11 cellular contexts compared by ENCODE assay signal in genomic region chr2:75035444-75036353, GRCh38.
DNase-seq lines count a peak whose midpoint lies in the region; ATAC-seq and TF ChIP-seq lines count a peak whose summit lies in the region.
"Had no signal": no experiment of that assay in that cellular context is flagged by ENCODE, and none has a peak within 500 bp of the region (broad histone marks: within the 10 kb centered on the region; RNA-seq: fewer than 3 reads in every experiment).

No MANE protein-coding gene starts in this region.

- intact Hi-C loops in right lobe of liver (cut with DNase I) = no loop called here
- intact Hi-C loops in left colon (cut with DNase I, micrococcal nuclease) = no loop called here

- no peak overlapping the region for H3K27ac ChIP-seq in right lobe of liver

- no peaks in the 10 kb centered on the region for H3K27me3 ChIP-seq in right lobe of liver

- H3K4me3 ChIP-seq in NB4 (ENCODE audit: low read depth, low read length) (no peak overlapping the region), choroid plexus epithelial cell (ENCODE audit: low read depth, low read length) (no peak overlapping the region), right lobe of liver (no peak overlapping the region)

- TF ChIP-seq CTCF in NB4 (IDR thresholded peaks at IDR 0.05; ENCODE audit: low read depth, low read length) = no peak
- TF ChIP-seq CTCF in choroid plexus epithelial cell (conservative IDR thresholded peaks at IDR 0.05; ENCODE audit: low read depth, low read length) = no peak
- no peak for TF ChIP-seq CTCF in right lobe of liver (IDR thresholded peaks at IDR 0.05)

- TF ChIP-seq POLR2A in NB4 (IDR thresholded peaks at IDR 0.05; ENCODE audit: extremely low read depth, insufficient read length) (no peak), right lobe of liver (IDR thresholded peaks at IDR 0.05) (no peak)

- 57% methylated on average over 3 of the region's 3 CpGs for WGBS in right lobe of liver (ENCODE audit: insufficient coverage, low coverage, low lambda C conversion rate, missing lambda C conversion rate)

- peak; percentile 35 to 58 for DNase-seq in AML-193 (lab: John Stamatoyannopoulos, UW)
- peak; percentile 25 for DNase-seq in NB4 (ENCODE audit: low read depth)
- DNase-seq in choroid plexus epithelial cell (ENCODE audit: low read depth) = peak; percentile 24
- DNase-seq in right lobe of liver = no peak
- no peak for DNase-seq in left colon
- no peak for DNase-seq in HCEC 1CT
- DNase-seq: activated CD4-positive, CD25-positive, alpha-beta regulatory T cell treated with anti-CD3 and anti-CD28 coated beads, Interleukin-2, amount 50 U/mL, for 72 hours; NCI-H1105 treated with DMSO at 0.1 percent for 48 hours; substantia nigra had no signal

- ATAC-seq in right lobe of liver (peak; percentile 49 to 89 (median 77)), left colon (no peak), HG03342 (IDR thresholded peaks at IDR 0.05; ENCODE audit: unreplicated experiment) (no peak), GM19023 (IDR thresholded peaks at IDR 0.05; ENCODE audit: unreplicated experiment) (no peak)

- H3K4me1 ChIP-seq in right lobe of liver = no peaks in the 10 kb centered on the region

- no peaks in the 10 kb centered on the region for H3K36me3 ChIP-seq in right lobe of liver

- no peaks in the 10 kb centered on the region for H3K9me3 ChIP-seq in right lobe of liver

Comparison
In these comparisons a context has a peak if more than half of its experiments do, and no peak if none do; other contexts are left out.
1. DNase-seq: peak in AML-193 (2 of 2), NB4 (single experiment) and choroid plexus epithelial cell (single experiment); none in right lobe of liver (0 of 3), left colon (0 of 2) and HCEC 1CT (single experiment).
2. ATAC-seq: peak in right lobe of liver (4 of 4); none in left colon (single experiment), HG03342 (single experiment) and GM19023 (single experiment).